ENCODE assay signal across 9 cellular contexts in genomic region chr1:45009296-45009865, GRCh38. TPM values are rescaled to one million over a fixed set of nuclear protein-coding genes. Genes with fewer than 3 reads are reported as not detected.
DNase-seq lines count a peak whose midpoint lies in the region; ATAC-seq and TF ChIP-seq lines count a peak whose summit lies in the region.
"Had no signal": no experiment of that assay in that cellular context is flagged by ENCODE, and none has a peak within 500 bp of the region (broad histone marks: within the 10 kb centered on the region; RNA-seq: fewer than 3 reads in every experiment).

No MANE protein-coding gene starts in this region.

- no peak for TF ChIP-seq CTCF in lung (IDR thresholded peaks at IDR 0.05; ENCODE audit: control extremely low read depth, extremely low read depth)

- intact Hi-C loops in activated naive CD4-positive, alpha-beta T cell treated with anti-CD3 and anti-CD28 coated beads for 36 hours (cut with micrococcal nuclease): no loop called here

- H3K9me3 ChIP-seq in lung (ENCODE audit: control insufficient read depth in 2 of 2, insufficient read depth in 1 of 2, low read length in 1 of 2): no peaks in the 10 kb centered on the region
- no peaks in the 10 kb centered on the region for H3K9me3 ChIP-seq in subcutaneous abdominal adipose tissue (ENCODE audit: control insufficient read depth in 5 of 5, low read length in 5 of 5)
- H3K9me3 ChIP-seq: MG63 had no signal

- peak overlapping the region; percentile 81 for H3K4me3 Mint-ChIP-seq in activated naive CD4-positive, alpha-beta T cell treated with anti-CD3 and anti-CD28 coated beads for 36 hours
- H3K4me3 Mint-ChIP-seq in activated naive CD8-positive, alpha-beta T cell treated with anti-CD3 and anti-CD28 coated beads, Interleukin-2, amount 50 U/mL, for 24 hours: peak overlapping the region; percentile 84

- no peak overlapping the region for H3K4me3 ChIP-seq in lung
- H3K4me3 ChIP-seq in subcutaneous abdominal adipose tissue (ENCODE audit: low read depth in 1 of 5, low read length in 5 of 5): peak overlapping the region; percentile 74 to 97 (median 89)

- no peaks in the 10 kb centered on the region for H3K27me3 ChIP-seq in lung (ENCODE audit: control insufficient read depth, insufficient read depth)
- H3K27me3 ChIP-seq in subcutaneous abdominal adipose tissue (ENCODE audit: control insufficient read depth in 5 of 5, insufficient read depth in 4 of 5, low read length in 5 of 5): no peaks in the 10 kb centered on the region
- H3K27me3 ChIP-seq: MG63 had no signal

- H3K9me3 Mint-ChIP-seq in activated naive CD4-positive, alpha-beta T cell treated with anti-CD3 and anti-CD28 coated beads for 36 hours: no peaks in the 10 kb centered on the region
- no peaks in the 10 kb centered on the region for H3K9me3 Mint-ChIP-seq in activated naive CD4-positive, alpha-beta T cell treated with anti-CD3 and anti-CD28 coated beads, Interleukin-2, amount 50 U/mL, for 72 hours
- H3K9me3 Mint-ChIP-seq in activated naive CD8-positive, alpha-beta T cell treated with anti-CD3 and anti-CD28 coated beads, Interleukin-2, amount 50 U/mL, for 24 hours: no peaks in the 10 kb centered on the region

- DNase-seq in activated naive CD4-positive, alpha-beta T cell treated with anti-CD3 and anti-CD28 coated beads for 36 hours: no peak
- DNase-seq in activated naive CD4-positive, alpha-beta T cell treated with anti-CD3 and anti-CD28 coated beads, Interleukin-2, amount 50 U/mL, for 72 hours (ENCODE audit: low spot score in 2 of 2): no peak
- no peak for DNase-seq in activated naive CD8-positive, alpha-beta T cell treated with anti-CD3 and anti-CD28 coated beads, Interleukin-2, amount 50 U/mL, for 24 hours
- DNase-seq in lung (ENCODE audit: low spot score): peak; percentile 26
- no peak for DNase-seq in ecto neural progenitor cell (ENCODE audit: low spot score)
- no peak for DNase-seq in germinal center (ENCODE audit: low spot score)
- DNase-seq: MG63 had no signal

- 93 to 95% methylated on average over 11 of the region's 11 CpGs for WGBS in lung, 2 donors

- H3K36me3 ChIP-seq in lung (ENCODE audit: control insufficient read depth in 2 of 2, insufficient read depth in 2 of 2, low read length in 2 of 2) (peaks cover 21 to 48% of the 10 kb centered on the region in 2 donors), subcutaneous abdominal adipose tissue (ENCODE audit: control insufficient read depth in 5 of 5, insufficient read depth in 5 of 5, low read length in 5 of 5) (peaks cover 0 to 63% (median 55%) of the 10 kb centered on the region in 5 donors)

- peaks cover 10% of the 10 kb centered on the region for H3K36me3 Mint-ChIP-seq in activated naive CD4-positive, alpha-beta T cell treated with anti-CD3 and anti-CD28 coated beads for 36 hours (ENCODE audit: low read depth)
- peaks cover 1 to 3% of the 10 kb centered on the region in 2 donors for H3K36me3 Mint-ChIP-seq in activated naive CD4-positive, alpha-beta T cell treated with anti-CD3 and anti-CD28 coated beads, Interleukin-2, amount 50 U/mL, for 72 hours
- H3K36me3 Mint-ChIP-seq in activated naive CD8-positive, alpha-beta T cell treated with anti-CD3 and anti-CD28 coated beads, Interleukin-2, amount 50 U/mL, for 24 hours (ENCODE audit: low read depth): peaks cover 28% of the 10 kb centered on the region

- peak overlapping the region; percentile 52 to 95 (median 86) for H3K9ac ChIP-seq in subcutaneous abdominal adipose tissue (ENCODE audit: low read length in 5 of 5)

- peaks cover 0 to 23% of the 10 kb centered on the region in 2 donors for H3K4me1 ChIP-seq in lung (ENCODE audit: control insufficient read depth in 2 of 2, insufficient read depth in 2 of 2, low read length in 2 of 2)
- peaks cover 11 to 55% (median 48%) of the 10 kb centered on the region in 5 donors for H3K4me1 ChIP-seq in subcutaneous abdominal adipose tissue (ENCODE audit: control insufficient read depth in 5 of 5, insufficient read depth in 5 of 5, low read length in 5 of 5)

- H3K27me3 Mint-ChIP-seq in activated naive CD4-positive, alpha-beta T cell treated with anti-CD3 and anti-CD28 coated beads for 36 hours (ENCODE audit: low read depth): no peaks in the 10 kb centered on the region
- H3K27me3 Mint-ChIP-seq in activated naive CD8-positive, alpha-beta T cell treated with anti-CD3 and anti-CD28 coated beads, Interleukin-2, amount 50 U/mL, for 24 hours: no peaks in the 10 kb centered on the region

- no peak overlapping the region for H3K27ac Mint-ChIP-seq in activated naive CD4-positive, alpha-beta T cell treated with anti-CD3 and anti-CD28 coated beads for 36 hours
- no peak overlapping the region for H3K27ac Mint-ChIP-seq in activated naive CD4-positive, alpha-beta T cell treated with anti-CD3 and anti-CD28 coated beads, Interleukin-2, amount 50 U/mL, for 72 hours
- H3K27ac Mint-ChIP-seq in activated naive CD8-positive, alpha-beta T cell treated with anti-CD3 and anti-CD28 coated beads, Interleukin-2, amount 50 U/mL, for 24 hours: peak overlapping the region; percentile 65

- no peak for ATAC-seq in activated naive CD4-positive, alpha-beta T cell treated with anti-CD3 and anti-CD28 coated beads, Interleukin-2, amount 50 U/mL, for 72 hours
- no peak for ATAC-seq in activated naive CD8-positive, alpha-beta T cell treated with anti-CD3 and anti-CD28 coated beads, Interleukin-2, amount 50 U/mL, for 24 hours
- no peak for ATAC-seq in lung (ENCODE audit: insufficient read depth, low FRiP score)
- no peak for ATAC-seq in HG03469 (IDR thresholded peaks at IDR 0.05; ENCODE audit: unreplicated experiment)

- peaks cover 30% of the 10 kb centered on the region for H3K4me1 Mint-ChIP-seq in activated naive CD4-positive, alpha-beta T cell treated with anti-CD3 and anti-CD28 coated beads for 36 hours (ENCODE audit: low read depth)
- H3K4me1 Mint-ChIP-seq in activated naive CD8-positive, alpha-beta T cell treated with anti-CD3 and anti-CD28 coated beads, Interleukin-2, amount 50 U/mL, for 24 hours: peaks cover 36% of the 10 kb centered on the region

- CTCF ChIA-PET in activated naive CD4-positive, alpha-beta T cell treated with anti-CD3 and anti-CD28 coated beads for 36 hours (lab: Charles Lee): interaction anchor here (0.6 to 5.6 kb wide), 3 partner anchors 173 to 291 kb away, joined by 3 to 124 read pairs (median 13); no protein-coding TSS in a partner anchor

- H3K27ac ChIP-seq in lung (ENCODE audit: low read depth in 1 of 2, low read length in 1 of 2) (no peak overlapping the region), subcutaneous abdominal adipose tissue (ENCODE audit: low read depth, low read length) (no peak overlapping the region)

RNA-seq across cellular contexts. Expression of gene HECTD3, which starts 1.7 kb away (rescaled TPM):
- total RNA-seq in activated naive CD4-positive, alpha-beta T cell treated with anti-CD3 and anti-CD28 coated beads for 36 hours: 10 to 100 TPM; 14.3 to 16.9 TPM
- 10 to 100 TPM; 23.9 to 24.3 TPM for total RNA-seq in activated naive CD4-positive, alpha-beta T cell treated with anti-CD3 and anti-CD28 coated beads, Interleukin-2, amount 50 U/mL, for 72 hours
- 10 to 100 TPM; 21.9 to 46.7 TPM for total RNA-seq in lung
- polyA plus RNA-seq in lung: 10 to 100 TPM; 26.2 to 35.9 TPM

RNA-seq across cellular contexts. Expression of gene UROD, which starts 2.7 kb away (rescaled TPM):
- 100 to 1,000 TPM; 117 to 126 TPM for total RNA-seq in activated naive CD4-positive, alpha-beta T cell treated with anti-CD3 and anti-CD28 coated beads for 36 hours
- 100 to 1,000 TPM; 149 to 176 TPM for total RNA-seq in activated naive CD4-positive, alpha-beta T cell treated with anti-CD3 and anti-CD28 coated beads, Interleukin-2, amount 50 U/mL, for 72 hours
- total RNA-seq in lung: 10 to 100 TPM; 65.8 to 71.6 TPM
- polyA plus RNA-seq in lung: 10 to 100 TPM; 82.4 to 85.9 TPM

RNA-seq across cellular contexts. Expression of gene EIF2B3, which starts 23.0 kb away (rescaled TPM):
- total RNA-seq in activated naive CD4-positive, alpha-beta T cell treated with anti-CD3 and anti-CD28 coated beads for 36 hours: 10 to 100 TPM; 43.5 to 48.3 TPM
- 10 to 100 TPM; 35.8 to 43.4 TPM for total RNA-seq in activated naive CD4-positive, alpha-beta T cell treated with anti-CD3 and anti-CD28 coated beads, Interleukin-2, amount 50 U/mL, for 72 hours
- 10 to 100 TPM; 18.8 to 26.1 TPM for total RNA-seq in lung
- 10 to 100 TPM; 14.9 to 25.0 TPM for polyA plus RNA-seq in lung
